ENCODE assay signal across 1 cellular context in genomic region chr17:82636626-82637598, GRCh38.
TF ChIP-seq lines count a peak whose summit lies in the region.

No MANE protein-coding gene starts in this region.

TF ChIP-seq in HepG2, 621 proteins besides CTCF, POLR2A, EP300 and RAD21 (continued from another document):
- TF ChIP-seq ZNF503 (CRISPR knock-in tag; IDR thresholded peaks at IDR 0.05) (peak; percentile 61; the same call in 1 of the 2 replicates), ZNF672 (CRISPR knock-in tag; IDR thresholded peaks at IDR 0.05) (no peak), TAF15 (IDR thresholded peaks at IDR 0.05; ENCODE audit: low read depth, low read length, poor library complexity, severe bottlenecking) (no peak), POGZ (CRISPR knock-in tag; IDR thresholded peaks at IDR 0.05) (0 out of 2 replicates have a peak, but pooled peaks have one; percentile 46), HMGXB4 (CRISPR knock-in tag; IDR thresholded peaks at IDR 0.05; ENCODE audit: borderline replicate concordance in 1 of 2, low read depth in 1 of 2) (no peak), RFXAP (CRISPR knock-in tag; IDR thresholded peaks at IDR 0.05; ENCODE audit: borderline replicate concordance) (no peak), ZNF607 (CRISPR knock-in tag; IDR thresholded peaks at IDR 0.05; ENCODE audit: borderline replicate concordance) (no peak), TEAD3 (CRISPR knock-in tag; optimal IDR thresholded peaks at IDR 0.05; ENCODE audit: borderline replicate concordance) (no peak), GPN1 (CRISPR knock-in tag; IDR thresholded peaks at IDR 0.05; ENCODE audit: borderline replicate concordance) (no peak), EZH2 (conservative IDR thresholded peaks at IDR 0.05; ENCODE audit: low read depth, low read length) (no peak)
